ENCODE assay signal across 16 cellular contexts in the genomic region with DNA sequence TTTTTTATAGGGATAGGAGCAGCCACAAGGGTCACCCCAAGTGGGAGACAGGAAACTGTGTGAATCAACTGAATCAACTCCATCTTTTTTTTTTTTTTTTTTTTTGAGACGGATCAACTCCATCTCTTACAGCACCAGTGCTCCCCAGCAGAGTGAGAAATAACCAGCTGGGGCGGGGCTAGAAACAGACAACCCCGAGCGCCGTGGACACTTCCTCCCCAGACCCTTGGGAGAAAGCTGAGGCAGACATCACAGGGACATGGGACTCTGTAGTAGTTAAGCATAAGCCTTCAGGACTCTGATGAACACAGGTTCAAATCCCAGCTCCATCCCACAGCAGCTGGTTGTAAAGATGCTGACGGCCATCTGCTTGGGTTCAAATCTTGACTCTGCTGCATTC.
DNase-seq lines count a peak whose midpoint lies in the region; ATAC-seq and TF ChIP-seq lines count a peak whose summit lies in the region.
"Had no signal": no experiment of that assay in that cellular context is flagged by ENCODE, and none has a peak within 500 bp of the region (broad histone marks: within the 10 kb centered on the region; RNA-seq: fewer than 3 reads in every experiment).

No MANE protein-coding gene starts in this region.

- DNase-seq in breast epithelium (ENCODE audit: low spot score in 2 of 2) (no peak), MCF 10A (ENCODE audit: unreplicated experiment) (no peak), glutamatergic neuron (no peak), osteocyte (ENCODE audit: extremely low spot score, unreplicated experiment) (no peak), UCSD-AML1 (lab: John Stamatoyannopoulos, UW; ENCODE audit: unreplicated experiment) (no peak)
- DNase-seq in stimulated activated effector memory CD8-positive, alpha-beta T cell treated with anti-CD3 and anti-CD28 coated beads, Interleukin-12 subunit alpha, Interleukin-12 subunit beta, amount 100 ng/mL, for 72 hours (ENCODE audit: low spot score in 2 of 2): no peak
- DNase-seq: activated effector memory CD4-positive, alpha-beta T cell treated with Interleukin-2 at 50 U/mL for 16 hours; H7; naive thymus-derived CD4-positive, alpha-beta T cell; NCI-H345; stimulated activated CD4-positive, alpha-beta T cell treated with anti-CD3 and anti-CD28 coated beads, Interleukin-1b, Interleukin-23, amount 100 ng/mL, for 48 hours; substantia nigra; T-helper 17 cell had no signal

- peaks cover 0 to 4% of the 10 kb centered on the region in 2 donors for H3K4me1 ChIP-seq in breast epithelium
- H3K4me1 ChIP-seq in urinary bladder (ENCODE audit: insufficient read depth): no peaks in the 10 kb centered on the region

- H3K4me3 Mint-ChIP-seq in MCF 10A (ENCODE audit: unreplicated experiment): no peak overlapping the region
- no peak overlapping the region for H3K4me3 Mint-ChIP-seq in glutamatergic neuron (ENCODE audit: unreplicated experiment)
- no peak overlapping the region for H3K4me3 Mint-ChIP-seq in osteocyte (ENCODE audit: unreplicated experiment)
- H3K4me3 Mint-ChIP-seq in stimulated activated effector memory CD8-positive, alpha-beta T cell treated with anti-CD3 and anti-CD28 coated beads, Interleukin-12 subunit alpha, Interleukin-12 subunit beta, amount 100 ng/mL, for 72 hours: no peak overlapping the region
- H3K4me3 Mint-ChIP-seq: CD14-positive monocyte; naive thymus-derived CD4-positive, alpha-beta T cell; T-helper 17 cell had no signal

- no peaks in the 10 kb centered on the region for H3K9me3 ChIP-seq in breast epithelium

- POLR2A ChIA-PET in MCF 10A (lab: Yijun Ruan, JAX): interaction anchor here (0.6 to 2.1 kb wide), 3 partner anchors 8 to 38 kb away, joined by 3 to 7 read pairs (median 4); no protein-coding TSS in a partner anchor

- no peak overlapping the region for H3K4me3 ChIP-seq in breast epithelium
- no peak overlapping the region for H3K4me3 ChIP-seq in urinary bladder (ENCODE audit: low read depth, low read length)

- H3K36me3 Mint-ChIP-seq in MCF 10A (ENCODE audit: insufficient read depth, unreplicated experiment) (peaks cover 35% of the 10 kb centered on the region), glutamatergic neuron (ENCODE audit: unreplicated experiment) (peaks cover 4% of the 10 kb centered on the region), osteocyte (ENCODE audit: unreplicated experiment) (peaks cover 39% of the 10 kb centered on the region)
- H3K36me3 Mint-ChIP-seq in stimulated activated effector memory CD8-positive, alpha-beta T cell treated with anti-CD3 and anti-CD28 coated beads, Interleukin-12 subunit alpha, Interleukin-12 subunit beta, amount 100 ng/mL, for 72 hours: no peaks in the 10 kb centered on the region
- H3K36me3 Mint-ChIP-seq: CD14-positive monocyte; naive thymus-derived CD4-positive, alpha-beta T cell had no signal

- CTCF ChIA-PET in MCF 10A (lab: Yijun Ruan, JAX): interaction anchor here (0.6 kb wide), 2 partner anchors 314 to 338 kb away, joined by 3 read pairs; no protein-coding TSS in a partner anchor

- intact Hi-C loops in breast epithelium (cut with DNase I; ENCODE audit: low total_unique reads) (no loop called here), MCF 10A (cut with micrococcal nuclease) (no loop called here)

- no peaks in the 10 kb centered on the region for H3K27me3 Mint-ChIP-seq in MCF 10A (ENCODE audit: insufficient read depth, unreplicated experiment)
- H3K27me3 Mint-ChIP-seq in glutamatergic neuron (ENCODE audit: unreplicated experiment): peaks cover 3% of the 10 kb centered on the region
- H3K27me3 Mint-ChIP-seq in osteocyte (ENCODE audit: unreplicated experiment): no peaks in the 10 kb centered on the region

- ATAC-seq in HG02885 (IDR thresholded peaks at IDR 0.05; ENCODE audit: poor library complexity, unreplicated experiment): no peak
- ATAC-seq in stimulated activated effector memory CD8-positive, alpha-beta T cell treated with anti-CD3 and anti-CD28 coated beads, Interleukin-12 subunit alpha, Interleukin-12 subunit beta, amount 100 ng/mL, for 72 hours: no peak
- ATAC-seq: naive thymus-derived CD4-positive, alpha-beta T cell; T-helper 17 cell had no signal

- H3K4me1 Mint-ChIP-seq in MCF 10A (ENCODE audit: insufficient read depth, unreplicated experiment) (peaks cover 21% of the 10 kb centered on the region), glutamatergic neuron (ENCODE audit: low read depth, unreplicated experiment) (peaks cover 28% of the 10 kb centered on the region), osteocyte (ENCODE audit: unreplicated experiment) (peaks cover 35% of the 10 kb centered on the region)
- no peaks in the 10 kb centered on the region for H3K4me1 Mint-ChIP-seq in stimulated activated effector memory CD8-positive, alpha-beta T cell treated with anti-CD3 and anti-CD28 coated beads, Interleukin-12 subunit alpha, Interleukin-12 subunit beta, amount 100 ng/mL, for 72 hours
- H3K4me1 Mint-ChIP-seq: CD14-positive monocyte; naive thymus-derived CD4-positive, alpha-beta T cell; T-helper 17 cell had no signal

- H3K27ac ChIP-seq in breast epithelium: peak overlapping the region; percentile 21 to 84
- H3K27ac ChIP-seq in urinary bladder (ENCODE audit: low read depth): peak overlapping the region; percentile 11

- TF ChIP-seq CTCF in breast epithelium (IDR thresholded peaks at IDR 0.05): no peak
- no peak for TF ChIP-seq CTCF in MCF 10A (IDR thresholded peaks at IDR 0.05; ENCODE audit: unreplicated experiment)
- no peak for TF ChIP-seq CTCF in glutamatergic neuron (IDR thresholded peaks at IDR 0.05; ENCODE audit: partially characterized antibody, unreplicated experiment)
- no peak for TF ChIP-seq CTCF in osteocyte (IDR thresholded peaks at IDR 0.05)

- no peak for TF ChIP-seq POLR2A in breast epithelium (IDR thresholded peaks at IDR 0.05)

- H3K27ac Mint-ChIP-seq in MCF 10A (ENCODE audit: low read depth, unreplicated experiment) (no peak overlapping the region), glutamatergic neuron (ENCODE audit: unreplicated experiment) (peak overlapping the region; percentile 22), osteocyte (ENCODE audit: unreplicated experiment) (peak overlapping the region; percentile 99)
- no peak overlapping the region for H3K27ac Mint-ChIP-seq in stimulated activated effector memory CD8-positive, alpha-beta T cell treated with anti-CD3 and anti-CD28 coated beads, Interleukin-12 subunit alpha, Interleukin-12 subunit beta, amount 100 ng/mL, for 72 hours
- H3K27ac Mint-ChIP-seq: naive thymus-derived CD4-positive, alpha-beta T cell; T-helper 17 cell had no signal

- H3K9me3 Mint-ChIP-seq in MCF 10A (ENCODE audit: unreplicated experiment) (no peaks in the 10 kb centered on the region), glutamatergic neuron (ENCODE audit: unreplicated experiment) (peaks cover 4% of the 10 kb centered on the region), osteocyte (ENCODE audit: unreplicated experiment) (no peaks in the 10 kb centered on the region)
- no peaks in the 10 kb centered on the region for H3K9me3 Mint-ChIP-seq in stimulated activated effector memory CD8-positive, alpha-beta T cell treated with anti-CD3 and anti-CD28 coated beads, Interleukin-12 subunit alpha, Interleukin-12 subunit beta, amount 100 ng/mL, for 72 hours
- H3K9me3 Mint-ChIP-seq: naive thymus-derived CD4-positive, alpha-beta T cell had no signal

- WGBS in urinary bladder: 58% methylated on average over 6 of the region's 6 CpGs

- no peaks in the 10 kb centered on the region for H3K27me3 ChIP-seq in breast epithelium

- no TSS peak for BruUV-seq in MCF 10A (replicated peaks; lab: Mats Ljungman, UMichigan)

- H3K36me3 ChIP-seq in breast epithelium (no peaks in the 10 kb centered on the region), urinary bladder (ENCODE audit: insufficient read depth) (no peaks in the 10 kb centered on the region)

Comparison
In these comparisons a context has a peak if more than half of its experiments do, and no peak if none do; other contexts are left out.
1. H3K27ac Mint-ChIP-seq: peak in glutamatergic neuron (single experiment) and osteocyte (single experiment); none in MCF 10A (single experiment) and stimulated activated effector memory CD8-positive, alpha-beta T cell treated with anti-CD3 and anti-CD28 coated beads, Interleukin-12 subunit alpha, Interleukin-12 subunit beta, amount 100 ng/mL, for 72 hours (single experiment).